19 cellular contexts compared by ENCODE assay signal in the genomic region with DNA sequence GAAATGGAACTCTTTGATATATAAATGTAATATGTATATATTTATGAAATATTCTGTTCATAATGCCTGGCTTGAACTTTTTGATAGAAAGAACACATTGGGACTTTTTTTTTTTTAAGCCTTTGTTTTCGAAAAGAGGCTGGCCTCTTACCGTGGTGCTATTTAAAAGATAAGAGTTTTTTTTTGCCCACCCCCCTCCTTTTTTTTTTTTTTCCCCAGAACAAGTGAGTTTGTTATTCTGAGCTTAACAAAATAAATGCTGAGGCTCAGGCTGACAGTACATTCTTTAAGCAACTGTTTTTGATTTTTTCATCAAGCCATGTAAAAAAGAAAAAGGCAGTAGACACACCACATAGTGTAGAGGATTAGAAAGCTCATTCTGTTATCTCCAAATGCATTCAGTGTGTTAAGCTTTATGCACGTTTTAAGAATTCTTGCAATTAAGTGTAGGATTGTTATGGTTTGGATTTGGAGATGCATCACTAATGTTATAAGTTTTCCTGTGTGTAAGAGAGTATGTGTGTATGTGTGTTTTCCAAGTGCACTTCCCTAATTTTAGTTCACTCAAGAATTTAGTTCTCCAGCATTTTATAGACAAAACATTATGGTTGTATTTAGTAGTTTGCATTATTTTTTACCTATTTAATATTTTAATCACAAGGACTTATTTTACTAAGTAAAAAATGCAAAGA.
"Had no signal": no experiment of that assay in that cellular context is flagged by ENCODE, and none has a peak within 500 bp of the region (broad histone marks: within the 10 kb centered on the region; RNA-seq: fewer than 3 reads in every experiment).

No MANE protein-coding gene starts in this region.

- H3K9me3 ChIP-seq: esophagus squamous epithelium, heart left ventricle, neutrophil, psoas muscle, thoracic aorta had no signal

- H3K27me3 ChIP-seq: esophagus squamous epithelium, foreskin keratinocyte, heart left ventricle, neutrophil had no signal

- H3K27ac ChIP-seq: esophagus squamous epithelium, foreskin keratinocyte, heart left ventricle, neutrophil, psoas muscle, thoracic aorta had no signal

- DNase-seq: esophagus squamous epithelium; foreskin keratinocyte; heart left ventricle; hippocampal formation; left colon; left ventricle myocardium superior; naive thymus-derived CD4-positive, alpha-beta T cell; nephron progenitor cell; psoas muscle; retina; stimulated activated CD4-positive, alpha-beta T cell treated with anti-CD3 and anti-CD28 coated beads, Interleukin-2, amount 100 ng/mL, for 24 hours; stimulated activated CD4-positive, alpha-beta T cell treated with anti-CD3 and anti-CD28 coated beads, Interleukin-4, amount 100 ng/mL, for 4 hours; stimulated activated naive B cell treated with anti-CD40 and anti-IgM and Interleukin-4, amounts not matched to agents 10 μg/mL and 1 μg/mL and 100 μg/mL, for 72 hours; stimulated activated naive CD8-positive, alpha-beta T cell treated with anti-CD3 and anti-CD28 coated beads, Interleukin-15, amount 100 ng/mL, for 72 hours; trophoblast cell had no signal

- FAIRE-seq: colon had no signal

- H3K4me3 ChIP-seq: esophagus squamous epithelium, heart left ventricle, lung, psoas muscle, thoracic aorta had no signal
